19 cellular contexts compared by ENCODE assay signal in genomic region chr10:22043327-22043633, GRCh38. TPM values are rescaled to one million over a fixed set of nuclear protein-coding genes. Genes with fewer than 3 reads are reported as not detected.
DNase-seq lines count a peak whose midpoint lies in the region; ATAC-seq and TF ChIP-seq lines count a peak whose summit lies in the region.
"Had no signal": no experiment of that assay in that cellular context is flagged by ENCODE, and none has a peak within 500 bp of the region (broad histone marks: within the 10 kb centered on the region; RNA-seq: fewer than 3 reads in every experiment).

No MANE protein-coding gene starts in this region.

- H3K4me2 ChIP-seq in H9 (ENCODE audit: insufficient read depth, insufficient read length, low read length), result no peak overlapping the region

- no peak overlapping the region for H3K23ac ChIP-seq in H9 (ENCODE audit: insufficient read length, low read depth, low read length)

- peak overlapping the region; percentile 69 for H2AFZ ChIP-seq in H9 (ENCODE audit: low read length)
- H2AFZ ChIP-seq: GM23248 had no signal

- no peak overlapping the region for H4K5ac ChIP-seq in H9 (ENCODE audit: insufficient read length, low read depth, low read length)

- H3K27ac Mint-ChIP-seq in H9 (peak overlapping the region in 2 of 3 experiments; percentile 19 to 31; a peak in 2 of 7 replicates), progenitor cell of endocrine pancreas (peak overlapping the region; percentile 84)
- H3K27ac Mint-ChIP-seq: B cell; CD4-positive, alpha-beta T cell had no signal

- H3K4ac ChIP-seq in H9 (ENCODE audit: low read depth, low read length), result no peak overlapping the region

- H3K27ac ChIP-seq in H9 (ENCODE audit: insufficient read length, low read depth, low read length) (no peak overlapping the region), iPS-18a (ENCODE audit: low read length) (no peak overlapping the region)
- H3K27ac ChIP-seq: GM23248 had no signal

- H3K4me3 Mint-ChIP-seq in H9, result no peak overlapping the region
- no peak overlapping the region for H3K4me3 Mint-ChIP-seq in progenitor cell of endocrine pancreas (ENCODE audit: low read depth)
- H3K4me3 Mint-ChIP-seq: B cell; CD4-positive, alpha-beta T cell had no signal

- H4K8ac ChIP-seq in H9 (replicated peaks; ENCODE audit: insufficient read length, low read depth, low read length), result no peak overlapping the region

- DNase-seq in H9 (no peak), SHP77 (lab: John Stamatoyannopoulos, UW) (peak; percentile 33 to 35), progenitor cell of endocrine pancreas (ENCODE audit: low spot score, unreplicated experiment) (no peak), HUDEP-2 (lab: John Stamatoyannopoulos, UW; ENCODE audit: unreplicated experiment in 76 of 76) (no peak), OCI-M2 (lab: John Stamatoyannopoulos, UW; ENCODE audit: unreplicated experiment) (no peak), DMS 273 (lab: John Stamatoyannopoulos, UW; ENCODE audit: unreplicated experiment) (no peak)
- DNase-seq: Calu3; CD4-positive, alpha-beta T cell; DMS79 treated with DMSO at 0.1 percent for 48 hours; GM23248; NCI-H1436 treated with DMSO at 0.1 percent for 48 hours; NCI-H2081; NCI-H510A treated with DMSO at 0.1 percent for 48 hours; NCI-H82; SIG-M5; T-helper 2 cell had no signal

- H3K4me1 Mint-ChIP-seq in H9, result peaks cover 11 to 12% of the 10 kb centered on the region in 2 experiments
- H3K4me1 Mint-ChIP-seq in progenitor cell of endocrine pancreas (ENCODE audit: low read depth), result peaks cover 13% of the 10 kb centered on the region
- H3K4me1 Mint-ChIP-seq: B cell had no signal

- H3K27me3 ChIP-seq in H9 (ENCODE audit: insufficient read depth, low read length) (no peaks in the 10 kb centered on the region), iPS-18a (ENCODE audit: control insufficient read depth, insufficient read depth, low read length) (no peaks in the 10 kb centered on the region)

- H3K23me2 ChIP-seq in H9 (ENCODE audit: insufficient read length, low read depth, low read length, poor library complexity, severe bottlenecking), result no peaks in the 10 kb centered on the region

- H3K14ac ChIP-seq in H9 (ENCODE audit: insufficient read depth, low read length), result no peak overlapping the region

- H3K18ac ChIP-seq in H9 (ENCODE audit: insufficient read length, low read depth, low read length), result no peak overlapping the region

- TF ChIP-seq CTCF in H9 (conservative IDR thresholded peaks at IDR 0.05) (no peak), progenitor cell of endocrine pancreas (IDR thresholded peaks at IDR 0.05; ENCODE audit: unreplicated experiment) (no peak)

- ATAC-seq in HG02973 (IDR thresholded peaks at IDR 0.05; ENCODE audit: unreplicated experiment), result no peak

- H3K36me3 Mint-ChIP-seq in H9 (ENCODE audit: insufficient read depth in 1 of 3, low read depth in 3 of 3) (peaks cover 0 to 9% (median 0%) of the 10 kb centered on the region in 3 experiments; a peak in 2 of 7 replicates), progenitor cell of endocrine pancreas (ENCODE audit: insufficient read depth) (no peaks in the 10 kb centered on the region)

- peaks cover 7% of the 10 kb centered on the region in 2 experiments for H3K9me3 Mint-ChIP-seq in H9
- H3K9me3 Mint-ChIP-seq in progenitor cell of endocrine pancreas (ENCODE audit: low read depth), result peaks cover 5% of the 10 kb centered on the region
- H3K9me3 Mint-ChIP-seq: CD4-positive, alpha-beta T cell had no signal

- no peak overlapping the region for H2BK20ac ChIP-seq in H9 (ENCODE audit: low read depth, low read length, poor library complexity, severe bottlenecking)

- no peaks in the 10 kb centered on the region for H3K79me1 ChIP-seq in H9 (ENCODE audit: insufficient read depth, low read depth, low read length, poor library complexity, severe bottlenecking)

- H3K27me3 Mint-ChIP-seq in H9 (ENCODE audit: low read depth) (no peaks in the 10 kb centered on the region), progenitor cell of endocrine pancreas (no peaks in the 10 kb centered on the region)

- H3T11ph ChIP-seq in H9 (ENCODE audit: low read length), result no peak overlapping the region

- peak overlapping the region; percentile 77 for H2BK120ac ChIP-seq in H9 (ENCODE audit: low read depth, low read length, poor library complexity, severe bottlenecking)

- H4K91ac ChIP-seq in H9 (ENCODE audit: insufficient read length, low read depth, low read length), result no peak overlapping the region

- H2BK15ac ChIP-seq in H9 (ENCODE audit: low read depth, low read length), result no peak overlapping the region

- no peaks in the 10 kb centered on the region for H3K9me3 ChIP-seq in H9 (ENCODE audit: control insufficient read depth, low read depth, low read length)
- no peaks in the 10 kb centered on the region for H3K9me3 ChIP-seq in iPS-18a (ENCODE audit: control insufficient read depth, low read depth, low read length)

- no peak overlapping the region for H2BK12ac ChIP-seq in H9 (ENCODE audit: insufficient read length, low read depth, low read length)

- H3K56ac ChIP-seq in H9 (ENCODE audit: insufficient read length, low read depth, low read length), result no peak overlapping the region

- H3K4me1 ChIP-seq in H9 (ENCODE audit: insufficient read depth, low read length) (no peaks in the 10 kb centered on the region), iPS-18a (ENCODE audit: control insufficient read depth, low read depth, low read length) (peaks cover 13% of the 10 kb centered on the region)

- WGBS in H9 (ENCODE audit: extremely low coverage, insufficient read length, low lambda C conversion rate), result no CpG with 5 or more reads among the region's 6 CpGs

- no peak overlapping the region for H2AK5ac ChIP-seq in H9 (ENCODE audit: insufficient read length, low read length)

- H3K36me3 ChIP-seq in iPS-18a (ENCODE audit: control insufficient read depth, low read depth, low read length), result no peaks in the 10 kb centered on the region

- no peaks in the 10 kb centered on the region for H3K79me2 ChIP-seq in H9 (ENCODE audit: insufficient read depth, low read length)

- H2BK5ac ChIP-seq in H9 (ENCODE audit: insufficient read length, low read length), result no peak overlapping the region

- H3K9ac ChIP-seq in H9 (ENCODE audit: extremely low read depth, insufficient read length, low read length) (no peak overlapping the region), iPS-18a (ENCODE audit: low read length) (peak overlapping the region; percentile 0)
- H3K9ac ChIP-seq: GM23248 had no signal

- H3K4me3 ChIP-seq in iPS-18a (ENCODE audit: low read length), result no peak overlapping the region
- H3K4me3 ChIP-seq: GM23248 had no signal

- H4K20me1 ChIP-seq in H9 (ENCODE audit: control insufficient read depth, insufficient read depth, insufficient read length), result no peaks in the 10 kb centered on the region

RNA-seq across cellular contexts. Expression of gene DNAJC1, which starts 39.8 kb away (rescaled TPM):
- total RNA-seq in H9 (2021) (10.6 and 11.2 TPM in 2 replicates), progenitor cell of endocrine pancreas (28.5 and 29.1 TPM in 2 replicates)

Comparison
In these comparisons a context has a peak if more than half of its experiments do, and no peak if none do; other contexts are left out.
1. DNase-seq: peak in SHP77 (2 of 2); none in H9 (single experiment), progenitor cell of endocrine pancreas (single experiment), HUDEP-2 (0 of 76), OCI-M2 (single experiment) and DMS 273 (single experiment).